ENCODE assay signal across 9 cellular contexts in genomic region chr3:179438836-179439235, GRCh38.
DNase-seq lines count a peak whose midpoint lies in the region; ATAC-seq and TF ChIP-seq lines count a peak whose summit lies in the region.
"Had no signal": no experiment of that assay in that cellular context is flagged by ENCODE, and none has a peak within 500 bp of the region (broad histone marks: within the 10 kb centered on the region; RNA-seq: fewer than 3 reads in every experiment).

No MANE protein-coding gene starts in this region.

- peaks cover 42 to 76% (median 60%) of the 10 kb centered on the region in 10 experiments for H3K4me1 ChIP-seq in BLaER1 treated with 17β-estradiol and CSF1 and Interleukin-3, amounts not matched to agents 10 nM and 100 nM
- H3K4me1 ChIP-seq in OCI-LY1 (ENCODE audit: insufficient read depth, low read length, severe bottlenecking), result peaks cover 10% of the 10 kb centered on the region

- no peaks in the 10 kb centered on the region for H3K27me3 ChIP-seq in BLaER1 treated with 17β-estradiol and CSF1 and Interleukin-3, amounts not matched to agents 10 nM and 100 nM
- no peaks in the 10 kb centered on the region for H3K27me3 ChIP-seq in OCI-LY1 (ENCODE audit: insufficient read depth, low read length)

- DNase-seq in AML-193 (lab: John Stamatoyannopoulos, UW), result no peak
- DNase-seq in ecto neural progenitor cell (ENCODE audit: low spot score), result no peak
- DNase-seq: HFFc6 had no signal

- H3K36me3 ChIP-seq in BLaER1 treated with 17β-estradiol and CSF1 and Interleukin-3, amounts not matched to agents 10 nM and 100 nM, result peaks cover 5 to 40% (median 19%) of the 10 kb centered on the region in 11 experiments; a peak in 16 of 22 replicates
- no peaks in the 10 kb centered on the region for H3K36me3 ChIP-seq in OCI-LY1 (ENCODE audit: insufficient read depth, low read length)

- H3K79me2 ChIP-seq in OCI-LY1 (ENCODE audit: insufficient read depth, low read length), result no peaks in the 10 kb centered on the region

- H3K9me2 ChIP-seq in OCI-LY1 (ENCODE audit: low read depth, low read length), result no peaks in the 10 kb centered on the region

- no peaks in the 10 kb centered on the region for H3F3A ChIP-seq in OCI-LY1 (ENCODE audit: insufficient read depth, low read length)

- peak overlapping the region; percentile 4 to 40 (median 21); a peak in 13 of 22 replicates for H3K27ac ChIP-seq in BLaER1 treated with 17β-estradiol and CSF1 and Interleukin-3, amounts not matched to agents 10 nM and 100 nM
- H3K27ac ChIP-seq in OCI-LY1 (ENCODE audit: low read depth, low read length, poor library complexity, severe bottlenecking), result no peak overlapping the region

- no peak for TF ChIP-seq CTCF in OCI-LY1 (IDR thresholded peaks at IDR 0.05; ENCODE audit: low read length)

- no peak overlapping the region for H3K4me3 ChIP-seq in BLaER1 treated with 17β-estradiol and CSF1 and Interleukin-3, amounts not matched to agents 10 nM and 100 nM
- no peak overlapping the region for H3K4me3 ChIP-seq in OCI-LY1 (ENCODE audit: low read depth, low read length, poor library complexity, severe bottlenecking)

- peak overlapping the region; percentile 42 to 82 (median 65) for H3K4me2 ChIP-seq in BLaER1 treated with 17β-estradiol and CSF1 and Interleukin-3, amounts not matched to agents 10 nM and 100 nM
- peak overlapping the region; percentile 10; the same call in 1 of the 2 replicates for H3K4me2 ChIP-seq in OCI-LY1 (ENCODE audit: low read length)

- ATAC-seq in GM19351 (IDR thresholded peaks at IDR 0.05; ENCODE audit: unreplicated experiment) (peak; percentile 93), HG02885 (IDR thresholded peaks at IDR 0.05; ENCODE audit: poor library complexity, unreplicated experiment) (peak; percentile 92), HG02970 (IDR thresholded peaks at IDR 0.05; ENCODE audit: low FRiP score, unreplicated experiment) (no peak), HG03439 (IDR thresholded peaks at IDR 0.05; ENCODE audit: unreplicated experiment) (no peak)

- H2AFZ ChIP-seq in OCI-LY1 (ENCODE audit: low read length), result no peak overlapping the region

- H4K20me1 ChIP-seq in BLaER1 treated with 17β-estradiol and CSF1 and Interleukin-3, amounts not matched to agents 10 nM and 100 nM, result peaks cover 0 to 91% (median 21%) of the 10 kb centered on the region in 11 experiments; a peak in 16 of 22 replicates
- no peaks in the 10 kb centered on the region for H4K20me1 ChIP-seq in OCI-LY1 (ENCODE audit: insufficient read depth, low read length)

- no peaks in the 10 kb centered on the region for H3K9me3 ChIP-seq in BLaER1 treated with 17β-estradiol and CSF1 and Interleukin-3, amounts not matched to agents 10 nM and 100 nM (replicated peaks in 1 of 11)
- H3K9me3 ChIP-seq in OCI-LY1 (ENCODE audit: low read length), result no peaks in the 10 kb centered on the region

- H3K9ac ChIP-seq in BLaER1 treated with 17β-estradiol and CSF1 and Interleukin-3, amounts not matched to agents 10 nM and 100 nM, result peak overlapping the region in 1 of 11 experiments; percentile 11; a peak in 2 of 22 replicates
- H3K9ac ChIP-seq in OCI-LY1 (ENCODE audit: low read length), result no peak overlapping the region

Comparison
In these comparisons a context has a peak if more than half of its experiments do, and no peak if none do; other contexts are left out.
1. ATAC-seq: peak in GM19351 (single experiment) and HG02885 (single experiment); none in HG02970 (single experiment) and HG03439 (single experiment).